ENCODE assay signal across 20 cellular contexts in the genomic region with DNA sequence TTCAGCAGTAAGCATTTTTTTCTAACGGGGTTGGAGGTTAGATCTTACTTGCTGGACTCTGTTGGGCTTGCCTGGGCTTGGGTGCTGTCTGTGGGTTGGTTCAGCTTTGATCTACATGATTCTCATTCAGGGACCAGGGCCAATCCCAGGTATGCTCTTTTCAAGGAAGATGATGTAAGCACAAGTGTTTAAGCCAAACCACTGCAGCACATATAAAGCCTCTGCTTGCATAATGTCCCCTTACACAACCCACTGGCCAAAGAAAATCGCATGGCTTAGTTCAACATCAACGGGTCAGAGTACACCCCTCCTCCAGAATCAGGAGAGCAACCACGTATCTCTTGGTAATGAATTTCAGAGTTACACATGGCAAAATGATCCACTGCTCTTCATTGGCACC.
"Had no signal": no experiment of that assay in that cellular context is flagged by ENCODE, and none has a peak within 500 bp of the region (broad histone marks: within the 10 kb centered on the region; RNA-seq: fewer than 3 reads in every experiment).

No MANE protein-coding gene starts in this region.

- H3K4me1 ChIP-seq: left ventricle myocardium inferior, tibial nerve, uterus had no signal

- ATAC-seq: activated CD8-positive, alpha-beta T cell treated with anti-CD3 and anti-CD28 coated beads for 36 hours; mucosa of descending colon; right cardiac atrium; T-cell had no signal

- H3K27ac ChIP-seq: esophagus muscularis mucosa, left ventricle myocardium inferior, skin epidermis, tibial nerve, uterus had no signal

- H3K27me3 ChIP-seq: esophagus muscularis mucosa, tibial nerve, uterus had no signal

- DNase-seq: activated CD4-positive, alpha-beta T cell treated with anti-CD3 and anti-CD28 coated beads, Interleukin-2, amount 10 ng/mL, durations not matched to agents 24 days and 14 days; activated CD4-positive, CD25-positive, alpha-beta regulatory T cell; activated CD8-positive, alpha-beta T cell treated with anti-CD3 and anti-CD28 coated beads for 36 hours; activated naive CD4-positive, alpha-beta T cell treated with Interleukin-2 at 50 U/mL for 16 hours; activated naive CD8-positive, alpha-beta T cell treated with anti-CD3 and anti-CD28 coated beads, Interleukin-2, amount 10 ng/mL, durations not matched to agents 7 days and 5 days; activated T-cell treated with anti-CD3 and anti-CD28 coated beads, Interleukin-2, amount 50 U/mL, for 24 hours; anterior cingulate cortex; cerebellar nuclear complex; effector CD4-positive, alpha-beta T cell; foreskin fibroblast; left ventricle myocardium inferior; mesenchymal stem cell; mucosa of descending colon; naive B cell; T-cell; uterus had no signal

- H3K9me3 ChIP-seq: esophagus muscularis mucosa, left ventricle myocardium inferior, mucosa of descending colon, tibial nerve, uterus had no signal

- H3K36me3 ChIP-seq: esophagus muscularis mucosa, left ventricle myocardium inferior, tibial nerve, uterus had no signal

- H3K4me3 ChIP-seq: esophagus muscularis mucosa, left ventricle myocardium inferior, mucosa of descending colon, skin epidermis, tibial nerve, uterus had no signal
